In genomic region chr12:44162961-44163360, GRCh38 we compare ENCODE assay signal across 3 cellular contexts.
"Had no signal": no experiment of that assay in that cellular context is flagged by ENCODE, and none has a peak within 500 bp of the region (broad histone marks: within the 10 kb centered on the region; RNA-seq: fewer than 3 reads in every experiment).

No MANE protein-coding gene starts in this region.

- DNase-seq: GDM1, GF-D8 had no signal

- ATAC-seq: GM12878 had no signal

- H3K4me3 ChIP-seq: GM12878 had no signal
